In genomic region chr1:107572674-107573205, GRCh38 we compare ENCODE assay signal across 11 cellular contexts.
DNase-seq lines count a peak whose midpoint lies in the region; ATAC-seq and TF ChIP-seq lines count a peak whose summit lies in the region.
"Had no signal": no experiment of that assay in that cellular context is flagged by ENCODE, and none has a peak within 500 bp of the region (broad histone marks: within the 10 kb centered on the region; RNA-seq: fewer than 3 reads in every experiment).

No MANE protein-coding gene starts in this region.

- no peak overlapping the region for H3K27ac ChIP-seq in A673 (ENCODE audit: low read depth, low read length, poor library complexity, severe bottlenecking)
- H3K27ac ChIP-seq in neuronal stem cell (replicated peaks; ENCODE audit: low read length) = no peak overlapping the region
- no peak overlapping the region for H3K27ac ChIP-seq in naive thymus-derived CD4-positive, alpha-beta T cell (ENCODE audit: low read depth, low read length)
- H3K27ac ChIP-seq: right lobe of liver had no signal

- intact Hi-C loops in A673 (cut with micrococcal nuclease; ENCODE audit: unreplicated experiment) = no loop called here
- intact Hi-C loops in naive thymus-derived CD4-positive, alpha-beta T cell (cut with micrococcal nuclease) = no loop called here

- CTCF ChIA-PET in A673 (lab: Charles Lee) = no interaction called here
- CTCF ChIA-PET in naive thymus-derived CD4-positive, alpha-beta T cell (lab: Charles Lee) = no interaction called here

- H3K36me3 Mint-ChIP-seq in HFFc6 (ENCODE audit: low read depth) (no peaks in the 10 kb centered on the region; the same call in 1 of the 2 replicates), immature natural killer cell (peaks cover 28 to 45% (median 36%) of the 10 kb centered on the region in 3 donors)
- peaks cover 0 to 11% (median 0%) of the 10 kb centered on the region in 5 donors for H3K36me3 Mint-ChIP-seq in naive thymus-derived CD4-positive, alpha-beta T cell

- H3K4me1 Mint-ChIP-seq in HFFc6 (ENCODE audit: low read depth) (no peaks in the 10 kb centered on the region), immature natural killer cell (no peaks in the 10 kb centered on the region)
- H3K4me1 Mint-ChIP-seq in naive thymus-derived CD4-positive, alpha-beta T cell = no peaks in the 10 kb centered on the region

- TF ChIP-seq CTCF in A673 (conservative IDR thresholded peaks at IDR 0.05; ENCODE audit: low read depth, low read length) (no peak), HFFc6 (IDR thresholded peaks at IDR 0.05) (no peak)

- H3K4me1 ChIP-seq in A673 (ENCODE audit: insufficient read depth, low read length, poor library complexity, severe bottlenecking) (no peaks in the 10 kb centered on the region), neuronal stem cell (ENCODE audit: control insufficient read depth in 2 of 2, insufficient read depth in 1 of 2, low read depth in 1 of 2, low read length in 2 of 2) (no peaks in the 10 kb centered on the region)
- no peaks in the 10 kb centered on the region for H3K4me1 ChIP-seq in naive thymus-derived CD4-positive, alpha-beta T cell (ENCODE audit: control insufficient read depth in 2 of 2, insufficient read depth in 2 of 2, low read length in 2 of 2)
- H3K4me1 ChIP-seq: Caco-2, right lobe of liver had no signal

- no peaks in the 10 kb centered on the region for H3K9me3 ChIP-seq in A673 (ENCODE audit: low read depth, low read length, poor library complexity, severe bottlenecking)
- no peaks in the 10 kb centered on the region for H3K9me3 ChIP-seq in neuronal stem cell (replicated peaks in 1 of 2; ENCODE audit: control insufficient read depth in 2 of 2, insufficient read depth in 1 of 2, low read depth in 1 of 2, low read length in 2 of 2)
- no peaks in the 10 kb centered on the region for H3K9me3 ChIP-seq in naive thymus-derived CD4-positive, alpha-beta T cell (ENCODE audit: control insufficient read depth in 2 of 3, low read length in 3 of 3)
- H3K9me3 ChIP-seq: Caco-2, right lobe of liver had no signal

- H2BK120ac ChIP-seq in neuronal stem cell (ENCODE audit: low read depth, low read length) = no peak overlapping the region

- H3K4me3 Mint-ChIP-seq in HFFc6 (no peak overlapping the region), immature natural killer cell (no peak overlapping the region)
- no peak overlapping the region for H3K4me3 Mint-ChIP-seq in naive thymus-derived CD4-positive, alpha-beta T cell

- H4K91ac ChIP-seq in neuronal stem cell (ENCODE audit: low read depth, low read length, poor library complexity) = no peak overlapping the region

- H3K18ac ChIP-seq in neuronal stem cell (ENCODE audit: low read length) = no peak overlapping the region

- no peaks in the 10 kb centered on the region for H3K27me3 ChIP-seq in A673 (replicated peaks; ENCODE audit: insufficient read depth, low read depth, low read length, poor library complexity)
- H3K27me3 ChIP-seq in neuronal stem cell (ENCODE audit: control insufficient read depth in 3 of 3, insufficient read depth in 3 of 3, low read depth in 1 of 3, low read length in 3 of 3) = no peaks in the 10 kb centered on the region
- H3K27me3 ChIP-seq in naive thymus-derived CD4-positive, alpha-beta T cell (ENCODE audit: control insufficient read depth in 2 of 2, insufficient read depth in 2 of 2, low read length in 2 of 2) = no peaks in the 10 kb centered on the region
- H3K27me3 ChIP-seq: right lobe of liver had no signal

- DNase-seq in A673 (ENCODE audit: low spot score) = peak; percentile 50
- peak; percentile 14 for DNase-seq in HFFc6
- peak; percentile 1 for DNase-seq in amniotic epithelial cell (ENCODE audit: low read depth)
- peak; percentile 60 for DNase-seq in kidney glomerular epithelial cell (lab: John Stamatoyannopoulos, UW)
- no peak for DNase-seq in immature natural killer cell
- DNase-seq in neuronal stem cell (ENCODE audit: low spot score) = no peak
- no peak for DNase-seq in naive thymus-derived CD4-positive, alpha-beta T cell
- no peak for DNase-seq in middle frontal gyrus (ENCODE audit: extremely low spot score, low spot score)
- DNase-seq: activated naive CD4-positive, alpha-beta T cell treated with anti-CD3 and anti-CD28 coated beads, Interleukin-2, amount 50 U/mL, for 16 hours; Caco-2; right lobe of liver had no signal

- no CpG with 5 or more reads among the region's 3 CpGs for WGBS in neuronal stem cell (ENCODE audit: extremely low coverage in 2 of 2, insufficient read length in 2 of 2, insufficient replicate concordance in 1 of 2), 2 donors

- H2BK15ac ChIP-seq in neuronal stem cell (ENCODE audit: low read length) = no peak overlapping the region

- H4K8ac ChIP-seq in neuronal stem cell (ENCODE audit: low read depth, low read length) = no peak overlapping the region

- H3K27me3 Mint-ChIP-seq in HFFc6 (ENCODE audit: insufficient read depth) = no peaks in the 10 kb centered on the region; the same call in 1 of the 2 replicates
- H3K27me3 Mint-ChIP-seq in immature natural killer cell (ENCODE audit: low read depth in 3 of 3) = peaks cover 0 to 2% (median 2%) of the 10 kb centered on the region in 3 donors
- H3K27me3 Mint-ChIP-seq in naive thymus-derived CD4-positive, alpha-beta T cell = no peaks in the 10 kb centered on the region

- no peak overlapping the region for H3K4me3 ChIP-seq in A673 (ENCODE audit: low read depth, low read length, poor library complexity, severe bottlenecking)
- no peak overlapping the region for H3K4me3 ChIP-seq in neuronal stem cell (ENCODE audit: low read length in 2 of 2)
- H3K4me3 ChIP-seq in naive thymus-derived CD4-positive, alpha-beta T cell (ENCODE audit: low read length) = no peak overlapping the region
- H3K4me3 ChIP-seq: right lobe of liver had no signal

- no peak overlapping the region for H2BK5ac ChIP-seq in neuronal stem cell (ENCODE audit: low read length)

- H2AK5ac ChIP-seq in neuronal stem cell (ENCODE audit: low read depth, low read length) = no peak overlapping the region

- no peak overlapping the region for H3K4ac ChIP-seq in neuronal stem cell (ENCODE audit: low read length)

- no TSS peak for BruUV-seq in A673 (replicated peaks; lab: Mats Ljungman, UMichigan)

- no peak overlapping the region for H3K23ac ChIP-seq in neuronal stem cell (ENCODE audit: low read depth, low read length, poor library complexity)

- H3K27ac Mint-ChIP-seq in HFFc6 (no peak overlapping the region), immature natural killer cell (no peak overlapping the region)
- no peak overlapping the region for H3K27ac Mint-ChIP-seq in naive thymus-derived CD4-positive, alpha-beta T cell

- POLR2A ChIA-PET in A673 (lab: Charles Lee; ENCODE audit: low non-redundant PET) = no interaction called here
- POLR2A ChIA-PET in naive thymus-derived CD4-positive, alpha-beta T cell (lab: Charles Lee) = no interaction called here

- H3K79me1 ChIP-seq in neuronal stem cell (ENCODE audit: low read depth, low read length) = no peaks in the 10 kb centered on the region

- no peak overlapping the region for H3K9ac ChIP-seq in neuronal stem cell (ENCODE audit: low read depth, low read length, poor library complexity)

- H2BK12ac ChIP-seq in neuronal stem cell (ENCODE audit: low read length) = no peak overlapping the region

- ATAC-seq in naive thymus-derived CD4-positive, alpha-beta T cell = no peak
- ATAC-seq: right lobe of liver had no signal

- peaks cover 32% of the 10 kb centered on the region for H3K9me3 Mint-ChIP-seq in HFFc6
- H3K9me3 Mint-ChIP-seq in immature natural killer cell = no peaks in the 10 kb centered on the region
- H3K9me3 Mint-ChIP-seq in naive thymus-derived CD4-positive, alpha-beta T cell = peaks cover 0 to 4% (median 0%) of the 10 kb centered on the region in 11 donors

- no peaks in the 10 kb centered on the region for H3K36me3 ChIP-seq in A673 (ENCODE audit: insufficient read depth, low read length, poor library complexity, severe bottlenecking)
- no peaks in the 10 kb centered on the region for H3K36me3 ChIP-seq in neuronal stem cell (replicated peaks in 1 of 2; ENCODE audit: control insufficient read depth in 2 of 2, insufficient read depth in 2 of 2, low read length in 2 of 2)
- no peaks in the 10 kb centered on the region for H3K36me3 ChIP-seq in naive thymus-derived CD4-positive, alpha-beta T cell (ENCODE audit: control insufficient read depth in 2 of 3, insufficient read depth in 3 of 3, low read length in 3 of 3)
- H3K36me3 ChIP-seq: right lobe of liver had no signal

- H3K4me2 ChIP-seq in neuronal stem cell (ENCODE audit: insufficient read depth, low read length, poor library complexity, severe bottlenecking) = no peak overlapping the region

- no peak overlapping the region for H2AFZ ChIP-seq in neuronal stem cell (ENCODE audit: low read length)

- no peak overlapping the region for H3K14ac ChIP-seq in neuronal stem cell (ENCODE audit: low read length)

Comparison
In these comparisons a context has a peak if more than half of its experiments do, and no peak if none do; other contexts are left out.
1. DNase-seq: peak in A673 (single experiment), HFFc6 (single experiment), amniotic epithelial cell (single experiment) and kidney glomerular epithelial cell (single experiment); none in immature natural killer cell (0 of 3), neuronal stem cell (single experiment), naive thymus-derived CD4-positive, alpha-beta T cell (0 of 9) and middle frontal gyrus (single experiment).